In the genomic region with DNA sequence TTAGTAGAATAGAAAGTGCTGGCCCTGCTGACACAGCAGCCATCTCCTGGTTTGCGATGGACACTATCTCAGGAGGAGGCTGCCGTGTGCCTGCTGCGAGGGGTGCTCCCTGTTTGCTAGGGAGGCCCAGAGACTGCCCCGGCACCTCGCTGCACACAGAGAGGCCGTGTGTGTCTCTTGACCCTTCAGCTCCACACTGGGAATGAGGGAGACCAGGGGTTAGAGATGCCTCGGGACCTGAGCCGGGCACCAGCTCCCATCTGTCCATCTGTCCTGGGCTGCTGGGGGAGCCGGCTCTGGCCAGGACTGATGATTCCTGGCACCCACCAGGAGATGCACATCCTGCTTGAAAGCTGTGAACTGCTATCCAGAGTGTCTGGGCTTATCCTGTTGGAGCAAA, we compare ENCODE assay signal across 22 cellular contexts. TPM values are rescaled to one million over a fixed set of nuclear protein-coding genes. Genes with fewer than 3 reads are reported as not detected.
A peak's percentile ranks its signal among the peaks of the same experiment; 100 is the strongest.
DNase-seq lines count a peak whose midpoint lies in the region; ATAC-seq and TF ChIP-seq lines count a peak whose summit lies in the region.
"Had no signal": no experiment of that assay in that cellular context is flagged by ENCODE, and none has a peak within 500 bp of the region (broad histone marks: within the 10 kb centered on the region; RNA-seq: fewer than 3 reads in every experiment).

No MANE protein-coding gene starts in this region.

- TF ChIP-seq CTCF in natural killer cell (IDR thresholded peaks at IDR 0.05): no peak
- TF ChIP-seq CTCF in dorsolateral prefrontal cortex (IDR thresholded peaks at IDR 0.05 in 54 of 56, conservative IDR thresholded peaks at IDR 0.05 in 2 of 56; ENCODE audit: low read depth in 1 of 56, partially characterized antibody in 56 of 56): no peak
- TF ChIP-seq CTCF in foreskin fibroblast (IDR thresholded peaks at IDR 0.05; ENCODE audit: low read depth, low read length): no peak

- no peaks in the 10 kb centered on the region for H3K27me3 ChIP-seq in dorsolateral prefrontal cortex
- H3K27me3 ChIP-seq: BLaER1 treated with 17β-estradiol and CSF1 and Interleukin-3, amounts not matched to agents 10 nM and 100 nM had no signal

- H3K4me3 ChIP-seq in dorsolateral prefrontal cortex (no peak overlapping the region), foreskin fibroblast (ENCODE audit: low read depth in 1 of 2, low read length in 2 of 2) (no peak overlapping the region)
- H3K4me3 ChIP-seq: BLaER1 treated with 17β-estradiol and CSF1 and Interleukin-3, amounts not matched to agents 10 nM and 100 nM; GM23338 had no signal

- H3K4me3 Mint-ChIP-seq in natural killer cell treated with Interleukin-12 subunit alpha and Interleukin-12 subunit beta and Interleukin-15 and Interleukin-18, amount 100 ng/mL, for 72 hours: no peak overlapping the region
- H3K4me3 Mint-ChIP-seq in natural killer cell: no peak overlapping the region
- H3K4me3 Mint-ChIP-seq: B cell; CD14-positive monocyte; CD4-positive, alpha-beta T cell; CD8-positive, alpha-beta memory T cell; GM23338; H9 had no signal

- ATAC-seq in natural killer cell treated with Interleukin-12 subunit alpha and Interleukin-12 subunit beta and Interleukin-15 and Interleukin-18, amount 100 ng/mL, for 72 hours: no peak
- ATAC-seq in natural killer cell: no peak
- ATAC-seq: GM23338, HCT116 had no signal

- H3K27me3 Mint-ChIP-seq in natural killer cell treated with Interleukin-12 subunit alpha and Interleukin-12 subunit beta and Interleukin-15 and Interleukin-18, amount 100 ng/mL, for 72 hours: peaks cover 17 to 21% of the 10 kb centered on the region in 2 donors
- peaks cover 1 to 4% of the 10 kb centered on the region in 2 donors for H3K27me3 Mint-ChIP-seq in natural killer cell (ENCODE audit: low read depth in 2 of 2)

- no peaks in the 10 kb centered on the region for H3K9me3 Mint-ChIP-seq in natural killer cell treated with Interleukin-12 subunit alpha and Interleukin-12 subunit beta and Interleukin-15 and Interleukin-18, amount 100 ng/mL, for 72 hours
- no peaks in the 10 kb centered on the region for H3K9me3 Mint-ChIP-seq in natural killer cell
- H3K9me3 Mint-ChIP-seq: CD4-positive, alpha-beta T cell; CD8-positive, alpha-beta memory T cell had no signal

- no peak overlapping the region for H3K27ac Mint-ChIP-seq in natural killer cell treated with Interleukin-12 subunit alpha and Interleukin-12 subunit beta and Interleukin-15 and Interleukin-18, amount 100 ng/mL, for 72 hours
- H3K27ac Mint-ChIP-seq in natural killer cell: no peak overlapping the region
- H3K27ac Mint-ChIP-seq: B cell; CD14-positive monocyte; CD4-positive, alpha-beta T cell; CD8-positive, alpha-beta memory T cell; GM23338 had no signal

- intact Hi-C loops in natural killer cell (cut with micrococcal nuclease) (no loop called here), dorsolateral prefrontal cortex (cut with DNase I) (no loop called here)

- H3K27ac ChIP-seq in dorsolateral prefrontal cortex (peak overlapping the region; percentile 49 to 100 (median 85)), substantia nigra (ENCODE audit: low read depth, low read length, poor library complexity, severe bottlenecking) (peak overlapping the region; percentile 83)
- H3K27ac ChIP-seq: 22Rv1 had no signal

- H3K36me3 Mint-ChIP-seq in natural killer cell treated with Interleukin-12 subunit alpha and Interleukin-12 subunit beta and Interleukin-15 and Interleukin-18, amount 100 ng/mL, for 72 hours: no peaks in the 10 kb centered on the region
- no peaks in the 10 kb centered on the region for H3K36me3 Mint-ChIP-seq in natural killer cell
- H3K36me3 Mint-ChIP-seq: CD14-positive monocyte; CD8-positive, alpha-beta memory T cell had no signal

- peak; percentile 15 for DNase-seq in natural killer cell treated with Interleukin-12 subunit alpha and Interleukin-12 subunit beta and Interleukin-15 and Interleukin-18, amount 100 ng/mL, for 72 hours (ENCODE audit: low spot score)
- no peak for DNase-seq in natural killer cell
- DNase-seq in dorsolateral prefrontal cortex: no peak
- no peak for DNase-seq in substantia nigra (lab: John Stamatoyannopoulos, UW)
- DNase-seq in COLO829 (ENCODE audit: low spot score): no peak
- no peak for DNase-seq in middle frontal gyrus (ENCODE audit: extremely low spot score, low spot score)
- DNase-seq in foreskin fibroblast: no peak
- DNase-seq: Calu3; CD4-positive, alpha-beta T cell; CD8-positive, alpha-beta memory T cell; COR-L47; DMS53; DMS79 treated with DMSO at 0.1 percent for 48 hours; GF-D8; H9 had no signal

- H3K4me1 Mint-ChIP-seq in natural killer cell treated with Interleukin-12 subunit alpha and Interleukin-12 subunit beta and Interleukin-15 and Interleukin-18, amount 100 ng/mL, for 72 hours (ENCODE audit: low read depth in 2 of 2): no peaks in the 10 kb centered on the region
- no peaks in the 10 kb centered on the region for H3K4me1 Mint-ChIP-seq in natural killer cell
- H3K4me1 Mint-ChIP-seq: B cell; CD14-positive monocyte; CD8-positive, alpha-beta memory T cell; GM23338; H9 had no signal

RNA-seq across cellular contexts. Expression of a gene that starts 18.2 kb away (rescaled TPM):
- not detected for total RNA-seq in natural killer cell treated with Interleukin-12 subunit alpha and Interleukin-12 subunit beta and Interleukin-15 and Interleukin-18, amount 100 ng/mL, for 72 hours
- total RNA-seq in natural killer cell (not detected), dorsolateral prefrontal cortex (100 to 1,000 TPM in 74 of 120 experiments, 10 to 100 TPM in 46; 79.3 to 168 (median 106) TPM)
- total RNA-seq: B cell; CD4-positive, alpha-beta T cell; CD8-positive, alpha-beta memory T cell; G401; H9 had no signal

Comparison
In these comparisons a context has a peak if more than half of its experiments do, and no peak if none do; other contexts are left out.
1. RNA of a gene that starts 18.2 kb away (total RNA-seq): 79.3 to 168 TPM in dorsolateral prefrontal cortex; not detected in natural killer cell and not detected in natural killer cell treated with Interleukin-12 subunit alpha and Interleukin-12 subunit beta and Interleukin-15 and Interleukin-18, amount 100 ng/mL, for 72 hours; every median in the first group is over 10 times any median in the second.